In genomic region chr6:32049149-32049548, GRCh38 we compare ENCODE assay signal across 4 cellular contexts. TPM values are rescaled to one million over a fixed set of nuclear protein-coding genes. Genes with fewer than 3 reads are reported as not detected.
"Had no signal": no experiment of that assay in that cellular context is flagged by ENCODE, and none has a peak within 500 bp of the region (broad histone marks: within the 10 kb centered on the region; RNA-seq: fewer than 3 reads in every experiment).

No MANE protein-coding gene starts in this region.

RNA-seq across cellular contexts. Expression of gene CYP21A2, which starts 10.9 kb away (rescaled TPM):
- total RNA-seq: HT-29, NCI-H460, RPMI7951, SJSA1 had no signal

RNA-seq across cellular contexts. Expression of gene TNXB, which starts 60.0 kb away (rescaled TPM):
- total RNA-seq: HT-29 had no signal
